Comparison of ENCODE assay signal across 2 cellular contexts in the genomic region with DNA sequence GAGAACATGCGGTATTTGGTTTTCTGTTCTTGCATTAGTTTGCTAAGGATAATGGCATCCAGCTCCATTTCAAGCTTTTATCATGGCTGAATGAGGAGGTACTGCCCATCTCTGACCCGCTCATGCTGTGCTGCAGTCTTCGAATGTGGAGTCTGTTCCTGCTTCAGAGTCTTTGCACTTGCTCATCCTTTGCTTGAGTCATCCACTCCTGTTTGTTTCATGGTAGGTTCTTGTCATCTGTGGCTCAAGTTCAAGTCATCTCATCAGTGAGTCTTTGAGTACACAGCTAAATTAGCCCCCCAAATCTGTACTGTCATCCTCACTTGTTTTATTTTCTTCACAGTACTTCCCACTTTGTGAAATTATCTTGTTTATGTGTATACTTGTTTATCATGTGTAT.
TF ChIP-seq lines count a peak whose summit lies in the region.

No MANE protein-coding gene starts in this region.

TF ChIP-seq in WTC11, 78 proteins besides CTCF, POLR2A, EP300 and RAD21 (continued from another document):
- no peak for TF ChIP-seq USF2 (CRISPR knock-in tag; IDR thresholded peaks at IDR 0.05)
TF ChIP-seq in WTC11: peak in this region for 0.

TF ChIP-seq in GM23338, 12 proteins besides CTCF, POLR2A, EP300 and RAD21 (continued from another document):
- TF ChIP-seq, protein P1, sequence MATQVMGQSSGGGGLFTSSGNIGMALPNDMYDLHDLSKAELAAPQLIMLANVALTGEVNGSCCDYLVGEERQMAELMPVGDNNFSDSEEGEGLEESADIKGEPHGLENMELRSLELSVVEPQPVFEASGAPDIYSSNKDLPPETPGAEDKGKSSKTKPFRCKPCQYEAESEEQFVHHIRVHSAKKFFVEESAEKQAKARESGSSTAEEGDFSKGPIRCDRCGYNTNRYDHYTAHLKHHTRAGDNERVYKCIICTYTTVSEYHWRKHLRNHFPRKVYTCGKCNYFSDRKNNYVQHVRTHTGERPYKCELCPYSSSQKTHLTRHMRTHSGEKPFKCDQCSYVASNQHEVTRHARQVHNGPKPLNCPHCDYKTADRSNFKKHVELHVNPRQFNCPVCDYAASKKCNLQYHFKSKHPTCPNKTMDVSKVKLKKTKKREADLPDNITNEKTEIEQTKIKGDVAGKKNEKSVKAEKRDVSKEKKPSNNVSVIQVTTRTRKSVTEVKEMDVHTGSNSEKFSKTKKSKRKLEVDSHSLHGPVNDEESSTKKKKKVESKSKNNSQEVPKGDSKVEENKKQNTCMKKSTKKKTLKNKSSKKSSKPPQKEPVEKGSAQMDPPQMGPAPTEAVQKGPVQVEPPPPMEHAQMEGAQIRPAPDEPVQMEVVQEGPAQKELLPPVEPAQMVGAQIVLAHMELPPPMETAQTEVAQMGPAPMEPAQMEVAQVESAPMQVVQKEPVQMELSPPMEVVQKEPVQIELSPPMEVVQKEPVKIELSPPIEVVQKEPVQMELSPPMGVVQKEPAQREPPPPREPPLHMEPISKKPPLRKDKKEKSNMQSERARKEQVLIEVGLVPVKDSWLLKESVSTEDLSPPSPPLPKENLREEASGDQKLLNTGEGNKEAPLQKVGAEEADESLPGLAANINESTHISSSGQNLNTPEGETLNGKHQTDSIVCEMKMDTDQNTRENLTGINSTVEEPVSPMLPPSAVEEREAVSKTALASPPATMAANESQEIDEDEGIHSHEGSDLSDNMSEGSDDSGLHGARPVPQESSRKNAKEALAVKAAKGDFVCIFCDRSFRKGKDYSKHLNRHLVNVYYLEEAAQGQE (IDR thresholded peaks at IDR 0.05; ENCODE audit: unreplicated experiment) = no peak
- TF ChIP-seq EZH2phosphoT487 (IDR thresholded peaks at IDR 0.05; ENCODE audit: unreplicated experiment) = no peak
- TF ChIP-seq, protein P2, sequence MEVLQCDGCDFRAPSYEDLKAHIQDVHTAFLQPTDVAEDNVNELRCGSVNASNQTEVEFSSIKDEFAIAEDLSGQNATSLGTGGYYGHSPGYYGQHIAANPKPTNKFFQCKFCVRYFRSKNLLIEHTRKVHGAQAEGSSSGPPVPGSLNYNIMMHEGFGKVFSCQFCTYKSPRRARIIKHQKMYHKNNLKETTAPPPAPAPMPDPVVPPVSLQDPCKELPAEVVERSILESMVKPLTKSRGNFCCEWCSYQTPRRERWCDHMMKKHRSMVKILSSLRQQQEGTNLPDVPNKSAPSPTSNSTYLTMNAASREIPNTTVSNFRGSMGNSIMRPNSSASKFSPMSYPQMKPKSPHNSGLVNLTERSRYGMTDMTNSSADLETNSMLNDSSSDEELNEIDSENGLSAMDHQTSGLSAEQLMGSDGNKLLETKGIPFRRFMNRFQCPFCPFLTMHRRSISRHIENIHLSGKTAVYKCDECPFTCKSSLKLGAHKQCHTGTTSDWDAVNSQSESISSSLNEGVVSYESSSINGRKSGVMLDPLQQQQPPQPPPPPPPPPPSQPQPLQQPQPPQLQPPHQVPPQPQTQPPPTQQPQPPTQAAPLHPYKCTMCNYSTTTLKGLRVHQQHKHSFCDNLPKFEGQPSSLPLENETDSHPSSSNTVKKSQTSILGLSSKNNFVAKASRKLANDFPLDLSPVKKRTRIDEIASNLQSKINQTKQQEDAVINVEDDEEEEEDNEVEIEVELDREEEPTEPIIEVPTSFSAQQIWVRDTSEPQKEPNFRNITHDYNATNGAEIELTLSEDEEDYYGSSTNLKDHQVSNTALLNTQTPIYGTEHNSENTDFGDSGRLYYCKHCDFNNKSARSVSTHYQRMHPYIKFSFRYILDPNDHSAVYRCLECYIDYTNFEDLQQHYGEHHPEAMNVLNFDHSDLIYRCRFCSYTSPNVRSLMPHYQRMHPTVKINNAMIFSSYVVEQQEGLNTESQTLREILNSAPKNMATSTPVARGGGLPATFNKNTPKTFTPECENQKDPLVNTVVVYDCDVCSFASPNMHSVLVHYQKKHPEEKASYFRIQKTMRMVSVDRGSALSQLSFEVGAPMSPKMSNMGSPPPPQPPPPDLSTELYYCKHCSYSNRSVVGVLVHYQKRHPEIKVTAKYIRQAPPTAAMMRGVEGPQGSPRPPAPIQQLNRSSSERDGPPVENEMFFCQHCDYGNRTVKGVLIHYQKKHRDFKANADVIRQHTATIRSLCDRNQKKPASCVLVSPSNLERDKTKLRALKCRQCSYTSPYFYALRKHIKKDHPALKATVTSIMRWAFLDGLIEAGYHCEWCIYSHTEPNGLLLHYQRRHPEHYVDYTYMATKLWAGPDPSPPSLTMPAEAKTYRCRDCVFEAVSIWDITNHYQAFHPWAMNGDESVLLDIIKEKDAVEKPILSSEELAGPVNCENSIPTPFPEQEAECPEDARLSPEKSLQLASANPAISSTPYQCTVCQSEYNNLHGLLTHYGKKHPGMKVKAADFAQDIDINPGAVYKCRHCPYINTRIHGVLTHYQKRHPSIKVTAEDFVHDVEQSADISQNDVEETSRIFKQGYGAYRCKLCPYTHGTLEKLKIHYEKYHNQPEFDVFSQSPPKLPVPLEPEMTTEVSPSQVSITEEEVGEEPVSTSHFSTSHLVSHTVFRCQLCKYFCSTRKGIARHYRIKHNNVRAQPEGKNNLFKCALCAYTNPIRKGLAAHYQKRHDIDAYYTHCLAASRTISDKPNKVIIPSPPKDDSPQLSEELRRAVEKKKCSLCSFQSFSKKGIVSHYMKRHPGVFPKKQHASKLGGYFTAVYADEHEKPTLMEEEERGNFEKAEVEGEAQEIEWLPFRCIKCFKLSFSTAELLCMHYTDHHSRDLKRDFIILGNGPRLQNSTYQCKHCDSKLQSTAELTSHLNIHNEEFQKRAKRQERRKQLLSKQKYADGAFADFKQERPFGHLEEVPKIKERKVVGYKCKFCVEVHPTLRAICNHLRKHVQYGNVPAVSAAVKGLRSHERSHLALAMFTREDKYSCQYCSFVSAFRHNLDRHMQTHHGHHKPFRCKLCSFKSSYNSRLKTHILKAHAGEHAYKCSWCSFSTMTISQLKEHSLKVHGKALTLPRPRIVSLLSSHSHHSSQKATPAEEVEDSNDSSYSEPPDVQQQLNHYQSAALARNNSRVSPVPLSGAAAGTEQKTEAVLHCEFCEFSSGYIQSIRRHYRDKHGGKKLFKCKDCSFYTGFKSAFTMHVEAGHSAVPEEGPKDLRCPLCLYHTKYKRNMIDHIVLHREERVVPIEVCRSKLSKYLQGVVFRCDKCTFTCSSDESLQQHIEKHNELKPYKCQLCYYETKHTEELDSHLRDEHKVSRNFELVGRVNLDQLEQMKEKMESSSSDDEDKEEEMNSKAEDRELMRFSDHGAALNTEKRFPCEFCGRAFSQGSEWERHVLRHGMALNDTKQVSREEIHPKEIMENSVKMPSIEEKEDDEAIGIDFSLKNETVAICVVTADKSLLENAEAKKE (CRISPR knock-in tag; IDR thresholded peaks at IDR 0.05) = no peak
- no peak for TF ChIP-seq NANOG (IDR thresholded peaks at IDR 0.05; ENCODE audit: borderline replicate concordance)
- TF ChIP-seq ETS1 (IDR thresholded peaks at IDR 0.05) = no peak
- TF ChIP-seq POLR2AphosphoS5 (IDR thresholded peaks at IDR 0.05; ENCODE audit: low read depth) = no peak
- TF ChIP-seq ZNF114 (CRISPR knock-in tag; IDR thresholded peaks at IDR 0.05) = no peak
- no peak for TF ChIP-seq ZNF331 (CRISPR knock-in tag; IDR thresholded peaks at IDR 0.05; ENCODE audit: low read depth)
